Comparison of ENCODE assay signal across 7 cellular contexts in the genomic region with DNA sequence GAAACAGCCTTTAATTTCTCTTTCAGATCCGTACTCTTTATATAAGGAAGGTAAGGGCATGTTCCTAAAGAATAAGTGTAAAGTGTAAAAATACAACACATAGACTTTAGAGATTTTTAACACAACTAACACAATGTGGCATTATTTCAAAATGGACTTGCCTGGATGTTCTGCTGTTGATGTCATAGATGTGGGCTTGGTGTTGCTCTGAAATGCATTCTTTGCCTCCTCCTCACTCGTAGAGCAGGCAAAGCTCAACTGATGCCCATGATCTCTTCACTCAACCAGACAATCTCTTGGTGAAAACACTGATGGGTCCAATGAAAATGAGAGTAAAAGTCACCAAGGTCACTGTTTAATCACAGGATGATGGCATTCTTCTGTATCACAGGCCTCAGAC.
"Had no signal": no experiment of that assay in that cellular context is flagged by ENCODE, and none has a peak within 500 bp of the region (broad histone marks: within the 10 kb centered on the region; RNA-seq: fewer than 3 reads in every experiment).

No MANE protein-coding gene starts in this region.

- H3K4me2 ChIP-seq: KMS-11 had no signal

- H3K4me3 ChIP-seq: K562 had no signal

- H3K9ac ChIP-seq: KMS-11 had no signal

- DNase-seq: IMR-90, KBM-7, KG1 had no signal

- H3K27ac ChIP-seq: HL-60, KMS-11 had no signal

- ATAC-seq: HepG2, K562 had no signal
